In genomic region chrX:154011376-154012335, GRCh38 we compare ENCODE assay signal across 1 cellular context.
TF ChIP-seq lines count a peak whose summit lies in the region.

No MANE protein-coding gene starts in this region.

TF ChIP-seq in WTC11, 78 proteins besides CTCF, POLR2A, EP300 and RAD21:
- TF ChIP-seq TEAD4 (CRISPR knock-in tag; IDR thresholded peaks at IDR 0.05) = no peak
- no peak for TF ChIP-seq ZNF532 (CRISPR knock-in tag; IDR thresholded peaks at IDR 0.05; ENCODE audit: borderline replicate concordance)
- no peak for TF ChIP-seq ZNF138 (CRISPR knock-in tag; conservative IDR thresholded peaks at IDR 0.05)
